In the genomic region with DNA sequence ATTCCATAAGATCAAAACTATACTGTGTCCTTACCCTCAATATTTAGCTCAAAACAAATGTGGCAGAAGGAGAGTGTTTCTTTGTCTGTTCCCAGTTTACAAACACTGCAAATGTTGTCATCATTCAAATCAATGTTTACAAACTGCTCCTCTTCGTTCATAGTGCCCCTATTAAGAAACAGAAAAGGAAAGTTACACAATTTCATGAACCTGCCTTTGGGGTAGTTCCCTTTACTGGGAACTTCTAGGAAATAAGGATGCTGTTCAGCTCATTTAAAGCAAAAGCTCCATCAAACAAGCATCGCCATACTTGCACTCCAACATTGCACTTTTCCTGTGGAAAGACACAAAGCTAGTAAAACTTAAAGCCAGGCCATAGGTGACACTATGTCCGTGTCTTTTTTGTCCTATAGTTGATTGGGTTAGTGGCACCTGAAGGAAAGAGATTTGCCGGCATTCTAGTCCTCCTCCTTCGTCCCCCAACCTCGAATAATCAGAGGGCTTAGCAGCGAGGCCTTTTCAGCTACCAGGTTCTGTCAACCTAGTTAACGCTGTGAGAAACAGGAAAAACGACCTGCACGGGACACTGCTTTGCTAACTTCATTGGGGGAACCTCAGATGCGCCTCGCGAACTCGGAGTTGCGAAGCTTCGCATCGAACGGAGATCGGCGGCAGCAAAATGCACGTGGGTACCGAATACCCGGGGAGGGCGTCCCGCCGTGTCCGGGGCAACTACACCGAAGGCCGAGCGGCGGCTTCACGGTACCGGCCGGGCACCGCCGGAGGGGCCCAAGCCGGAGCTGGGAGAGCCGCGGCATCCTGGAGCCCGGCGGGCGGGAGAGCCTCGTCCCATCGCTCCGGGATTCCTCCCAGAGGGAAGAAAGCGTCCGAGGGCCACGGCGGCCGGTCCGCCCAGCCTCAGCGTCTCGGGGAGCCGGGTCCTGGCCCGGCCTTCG, we compare ENCODE assay signal across 8 cellular contexts. TPM values are rescaled to one million over a fixed set of nuclear protein-coding genes. Genes with fewer than 3 reads are reported as not detected.
DNase-seq lines count a peak whose midpoint lies in the region; ATAC-seq, FAIRE-seq and TF ChIP-seq lines count a peak whose summit lies in the region.

No MANE protein-coding gene starts in this region.

- FAIRE-seq in A549 (lab: Jason Lieb, UNC), result no peak

- H3K4me3 Mint-ChIP-seq in activated T-helper 17 cell treated with anti-CD3 and anti-CD28 coated beads, Interleukin-2, amount 50 U/mL, for 72 hours, result peak overlapping the region; percentile 88

- peak overlapping the region; percentile 95 for H3K9ac ChIP-seq in OCI-LY1 (ENCODE audit: low read length)

- H2AFZ ChIP-seq in OCI-LY1 (ENCODE audit: low read length), result no peak overlapping the region

- H3F3A ChIP-seq in OCI-LY1 (ENCODE audit: insufficient read depth, low read length), result no peaks in the 10 kb centered on the region

- peak; percentile 1 to 11 for DNase-seq in A549 (ENCODE audit: low read depth in 1 of 2, low spot score in 1 of 2)
- peak in 1 of 2 donors; percentile 31 for DNase-seq in foreskin keratinocyte
- DNase-seq in nucleus accumbens (lab: John Stamatoyannopoulos, UW), result peak in 30 of 56 donors; percentile 4 to 66 (median 40)
- no peak for DNase-seq in tibial nerve (ENCODE audit: low spot score in 2 of 2)

- no peak for TF ChIP-seq POLR2A in A549 (IDR thresholded peaks at IDR 0.05; ENCODE audit: low read length)
- no peak for TF ChIP-seq POLR2A in GM18505 (IDR thresholded peaks at IDR 0.05; ENCODE audit: borderline replicate concordance, extremely low read depth, insufficient read depth, insufficient read length)
- TF ChIP-seq POLR2A in tibial nerve (IDR thresholded peaks at IDR 0.05), result no peak

- H3K79me2 ChIP-seq in OCI-LY1 (ENCODE audit: insufficient read depth, low read length), result peaks cover 24% of the 10 kb centered on the region

- no peaks in the 10 kb centered on the region for H4K20me1 ChIP-seq in OCI-LY1 (ENCODE audit: insufficient read depth, low read length)

- H3K4me2 ChIP-seq in A549 (peak overlapping the region; percentile 79), OCI-LY1 (ENCODE audit: low read length) (peak overlapping the region; percentile 100)

- H3K27me3 ChIP-seq in OCI-LY1 (ENCODE audit: insufficient read depth, low read length) (no peaks in the 10 kb centered on the region), foreskin keratinocyte (no peaks in the 10 kb centered on the region), tibial nerve (no peaks in the 10 kb centered on the region)

- H3K9me3 ChIP-seq in A549, result no peaks in the 10 kb centered on the region
- H3K9me3 ChIP-seq in OCI-LY1 (ENCODE audit: low read length), result no peaks in the 10 kb centered on the region
- H3K9me3 ChIP-seq in tibial nerve, result no peaks in the 10 kb centered on the region

- peak; percentile 69 to 77; a peak in 5 of 6 replicates for ATAC-seq in A549
- ATAC-seq in GM18505 (IDR thresholded peaks at IDR 0.05; ENCODE audit: unreplicated experiment), result peak; percentile 13
- peak; percentile 6 for ATAC-seq in HG03066 (IDR thresholded peaks at IDR 0.05; ENCODE audit: low read depth, unreplicated experiment)
- peak; percentile 14 for ATAC-seq in activated T-helper 17 cell treated with anti-CD3 and anti-CD28 coated beads, Interleukin-2, amount 50 U/mL, for 72 hours (replicated peaks)
- ATAC-seq in foreskin keratinocyte, result peak; percentile 37

- H3K4me1 Mint-ChIP-seq in activated T-helper 17 cell treated with anti-CD3 and anti-CD28 coated beads, Interleukin-2, amount 50 U/mL, for 72 hours, result peaks cover 27% of the 10 kb centered on the region

- no peaks in the 10 kb centered on the region for H3K27me3 Mint-ChIP-seq in activated T-helper 17 cell treated with anti-CD3 and anti-CD28 coated beads, Interleukin-2, amount 50 U/mL, for 72 hours

- no peak for TF ChIP-seq RAD21 in A549 (conservative IDR thresholded peaks at IDR 0.05 in 1 of 2, IDR thresholded peaks at IDR 0.05 in 1 of 2)

- TF ChIP-seq CTCF in A549 (IDR thresholded peaks at IDR 0.05), result no peak
- TF ChIP-seq CTCF in OCI-LY1 (IDR thresholded peaks at IDR 0.05; ENCODE audit: low read length), result no peak
- TF ChIP-seq CTCF in foreskin keratinocyte (conservative IDR thresholded peaks at IDR 0.05), result no peak
- no peak for TF ChIP-seq CTCF in tibial nerve (IDR thresholded peaks at IDR 0.05)

- POLR2A ChIA-PET in A549 (lab: Yijun Ruan, JAX), result interaction anchor here (0.6 kb wide), 1 partner anchor 24 kb away, joined by 3 read pairs; no protein-coding TSS in a partner anchor

- H3K27ac Mint-ChIP-seq in activated T-helper 17 cell treated with anti-CD3 and anti-CD28 coated beads, Interleukin-2, amount 50 U/mL, for 72 hours, result peak overlapping the region; percentile 81

- H3K36me3 ChIP-seq in OCI-LY1 (ENCODE audit: insufficient read depth, low read length) (peaks cover 31% of the 10 kb centered on the region), tibial nerve (peaks cover 0 to 11% (median 0%) of the 10 kb centered on the region in 3 donors)

- peaks cover 50% of the 10 kb centered on the region for H3K36me3 Mint-ChIP-seq in activated T-helper 17 cell treated with anti-CD3 and anti-CD28 coated beads, Interleukin-2, amount 50 U/mL, for 72 hours (ENCODE audit: low read depth)

- no peaks in the 10 kb centered on the region for H3K9me3 Mint-ChIP-seq in activated T-helper 17 cell treated with anti-CD3 and anti-CD28 coated beads, Interleukin-2, amount 50 U/mL, for 72 hours

- WGBS in A549 (ENCODE audit: missing lambda C conversion rate), result 27% methylated on average over 18 of the region's 56 CpGs
- WGBS in tibial nerve, 2 donors, result 0 to 2% methylated on average over 22 to 50 of the region's 56 CpGs

- CTCF ChIA-PET in A549 (lab: Yijun Ruan, JAX), result no interaction called here

- TF ChIP-seq EP300 in A549 (IDR thresholded peaks at IDR 0.05) (no peak), tibial nerve (IDR thresholded peaks at IDR 0.05) (no peak)

- 0 out of 3 replicates have a peak, but pooled peaks cover 3% of the 10 kb centered on the region for H3K4me1 ChIP-seq in A549
- H3K4me1 ChIP-seq in OCI-LY1 (ENCODE audit: insufficient read depth, low read length, severe bottlenecking), result peaks cover 32% of the 10 kb centered on the region
- peaks cover 17% of the 10 kb centered on the region for H3K4me1 ChIP-seq in foreskin keratinocyte
- H3K4me1 ChIP-seq in tibial nerve, result peaks cover 0 to 39% (median 14%) of the 10 kb centered on the region in 4 donors

- H3K9me2 ChIP-seq in OCI-LY1 (ENCODE audit: low read depth, low read length), result no peaks in the 10 kb centered on the region

- H3K27ac ChIP-seq in A549 (peak overlapping the region; percentile 75 to 98), OCI-LY1 (ENCODE audit: low read depth, low read length, poor library complexity, severe bottlenecking) (peak overlapping the region; percentile 73), foreskin keratinocyte (peak overlapping the region; percentile 99), tibial nerve (peak overlapping the region; percentile 81 to 96 (median 92))

- H3K4me3 ChIP-seq in A549 (peak overlapping the region; percentile 81), OCI-LY1 (ENCODE audit: low read depth, low read length, poor library complexity, severe bottlenecking) (peak overlapping the region; percentile 84), tibial nerve (peak overlapping the region; percentile 79 to 99 (median 96))

TF ChIP-seq in A549, 52 proteins besides CTCF, POLR2A, EP300 and RAD21 (continues in another document):
- no peak for TF ChIP-seq MAFK (IDR thresholded peaks at IDR 0.05; ENCODE audit: partially characterized antibody)
- TF ChIP-seq JUNB (IDR thresholded peaks at IDR 0.05), result no peak
- peak; percentile 70; the same call in 1 of the 2 replicates for TF ChIP-seq E2F6 (IDR thresholded peaks at IDR 0.05; ENCODE audit: borderline replicate concordance, low read depth)
- TF ChIP-seq RFX5 (IDR thresholded peaks at IDR 0.05), result no peak
- no peak for TF ChIP-seq NFE2L2 (conservative IDR thresholded peaks at IDR 0.05; ENCODE audit: low read length)
- TF ChIP-seq, protein P1, sequence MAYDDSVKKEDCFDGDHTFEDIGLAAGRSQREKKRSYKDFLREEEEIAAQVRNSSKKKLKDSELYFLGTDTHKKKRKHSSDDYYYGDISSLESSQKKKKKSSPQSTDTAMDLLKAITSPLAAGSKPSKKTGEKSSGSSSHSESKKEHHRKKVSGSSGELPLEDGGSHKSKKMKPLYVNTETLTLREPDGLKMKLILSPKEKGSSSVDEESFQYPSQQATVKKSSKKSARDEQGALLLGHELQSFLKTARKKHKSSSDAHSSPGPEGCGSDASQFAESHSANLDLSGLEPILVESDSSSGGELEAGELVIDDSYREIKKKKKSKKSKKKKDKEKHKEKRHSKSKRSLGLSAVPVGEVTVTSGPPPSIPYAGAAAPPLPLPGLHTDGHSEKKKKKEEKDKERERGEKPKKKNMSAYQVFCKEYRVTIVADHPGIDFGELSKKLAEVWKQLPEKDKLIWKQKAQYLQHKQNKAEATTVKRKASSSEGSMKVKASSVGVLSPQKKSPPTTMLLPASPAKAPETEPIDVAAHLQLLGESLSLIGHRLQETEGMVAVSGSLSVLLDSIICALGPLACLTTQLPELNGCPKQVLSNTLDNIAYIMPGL (CRISPR knock-in tag; IDR thresholded peaks at IDR 0.05; ENCODE audit: borderline replicate concordance), result no peak
- no peak for TF ChIP-seq CHD4 (IDR thresholded peaks at IDR 0.05; ENCODE audit: borderline replicate concordance)
- TF ChIP-seq RNF2 (IDR thresholded peaks at IDR 0.05; ENCODE audit: borderline replicate concordance, low read depth), result peak; percentile 59; the same call in 1 of the 2 replicates
- TF ChIP-seq, protein P2, sequence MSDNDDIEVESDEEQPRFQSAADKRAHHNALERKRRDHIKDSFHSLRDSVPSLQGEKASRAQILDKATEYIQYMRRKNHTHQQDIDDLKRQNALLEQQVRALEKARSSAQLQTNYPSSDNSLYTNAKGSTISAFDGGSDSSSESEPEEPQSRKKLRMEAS (IDR thresholded peaks at IDR 0.05), result peak; percentile 65; the same call in 1 of the 2 replicates
- TF ChIP-seq HDAC2 (IDR thresholded peaks at IDR 0.05), result no peak

RNA-seq across cellular contexts. Expression of gene C21orf91, which starts 0.7 kb away (rescaled TPM):
- polyA plus RNA-seq in A549 (2011; rRNA removed) (4.7 and 5.5 TPM in 2 replicates), A549 (2017; fragmentation: RNase III; extraction: RNeasy Plus Mini Kit Qiagen cat#74134 plus additional on column Dnase treatment) (1.6 to 1.9 TPM (median 1.6 TPM) in 3 replicates), foreskin keratinocyte (5.2 and 6.4 TPM in 2 replicates)
- polyA plus RNA-seq in A549 (2012; cell fraction: cytosol; rRNA removed), result 0.69 and 0.70 TPM in 2 replicates
- 0.12 and 0.22 TPM in 2 replicates for polyA plus RNA-seq in A549 (2012; cell fraction: nucleus; rRNA removed)
- polyA minus RNA-seq in A549 (2011; rRNA and poly(A)+ RNA removed), result 4.3 and 6.7 TPM in 2 replicates
- total RNA-seq in activated T-helper 17 cell treated with anti-CD3 and anti-CD28 coated beads, Interleukin-2, amount 50 U/mL, for 72 hours, result 10 to 100 TPM; 23.2 to 26.1 TPM
- total RNA-seq in foreskin keratinocyte (12.8 and 17.8 TPM in 2 replicates), tibial nerve (10 to 100 TPM in 2 of 4 donors, 1 to 10 TPM in 2; 3.6 to 14.2 (median 9.5) TPM)

Comparison
In these comparisons a context has a peak if more than half of its experiments do, and no peak if none do; other contexts are left out.
1. ATAC-seq: peak in every context shown above with its lines; median percentile 73 in A549; 37 in foreskin keratinocyte; 14 in activated T-helper 17 cell treated with anti-CD3 and anti-CD28 coated beads, Interleukin-2, amount 50 U/mL, for 72 hours; 13 in GM18505; 6 in HG03066.
2. DNase-seq: peak in A549 (2 of 2) and nucleus accumbens (30 of 56); none in tibial nerve (0 of 2).
3. Peak in every context shown above with its lines, with median percentiles within 50 percentile points of each other: H3K27ac ChIP-seq and H3K4me3 ChIP-seq.